ENCODE assay signal across 8 cellular contexts in genomic region chr4:82798168-82799005, GRCh38. TPM values are rescaled to one million over a fixed set of nuclear protein-coding genes. Genes with fewer than 3 reads are reported as not detected.
DNase-seq lines count a peak whose midpoint lies in the region; ATAC-seq and TF ChIP-seq lines count a peak whose summit lies in the region.

SCD5 (minus strand) TSS chr4:82798796; CDS start chr4:82798537, 259 bp downstream.

- H3K4me1 ChIP-seq in thyroid gland = peaks cover under 1 to 17% of the 10 kb centered on the region in 2 donors

- no peaks in the 10 kb centered on the region for H3K27me3 ChIP-seq in thyroid gland

- no peaks in the 10 kb centered on the region for H3K36me3 Mint-ChIP-seq in activated naive CD4-positive, alpha-beta T cell treated with anti-CD3 and anti-CD28 coated beads, Interleukin-2, amount 50 U/mL, for 72 hours

- intact Hi-C loops in thyroid gland (cut with DNase I) = no loop called here

- peak in 1 of 2 donors; percentile 65 for TF ChIP-seq POLR2A in thyroid gland (IDR thresholded peaks at IDR 0.05)

- DNase-seq in Caki2 (ENCODE audit: low read depth) (peak; percentile 47), HS-27A (ENCODE audit: low read depth) (peak; percentile 61), RPMI7951 (ENCODE audit: low read depth) (peak; percentile 82), glomerular visceral epithelial cell (ENCODE audit: extremely low spot score) (peak; percentile 89), occipital lobe (lab: John Stamatoyannopoulos, UW) (peak; percentile 87), thyroid gland (peak; percentile 72 to 73)
- DNase-seq in activated naive CD4-positive, alpha-beta T cell treated with anti-CD3 and anti-CD28 coated beads, Interleukin-2, amount 50 U/mL, for 72 hours (ENCODE audit: low spot score in 2 of 2) = peak in 1 of 2 donors; percentile 57

- peak; percentile 78 for ATAC-seq in GM21367 (IDR thresholded peaks at IDR 0.05; ENCODE audit: unreplicated experiment)
- ATAC-seq in activated naive CD4-positive, alpha-beta T cell treated with anti-CD3 and anti-CD28 coated beads, Interleukin-2, amount 50 U/mL, for 72 hours = peak; percentile 85 to 96

- no peak within 1 kb of the TSS for H3K27ac Mint-ChIP-seq in activated naive CD4-positive, alpha-beta T cell treated with anti-CD3 and anti-CD28 coated beads, Interleukin-2, amount 50 U/mL, for 72 hours

- WGBS in thyroid gland, 2 donors = 1% methylated on average over 38 of the region's 94 CpGs; no CpG with 5 or more reads in 1 of the 2 donors

- H3K4me3 ChIP-seq in thyroid gland (replicated peaks in 1 of 3) = peak within 1 kb of the TSS; percentile 41 to 82 (median 68)

- peak within 1 kb of the TSS; percentile 43 to 79 (median 68) for H3K27ac ChIP-seq in thyroid gland

- H3K9me3 ChIP-seq in thyroid gland = no peaks in the 10 kb centered on the region

- peak in 1 of 6 experiments; percentile 6 for TF ChIP-seq CTCF in thyroid gland (IDR thresholded peaks at IDR 0.05)

- no peaks in the 10 kb centered on the region for H3K36me3 ChIP-seq in thyroid gland

- in situ Hi-C loops in Caki2 (cut with HindIII; ENCODE audit: low pct_unique_long_range_greater_than_20kb, low sequenced_read_pairs) = no loop called here

- no peaks in the 10 kb centered on the region for H3K9me3 Mint-ChIP-seq in activated naive CD4-positive, alpha-beta T cell treated with anti-CD3 and anti-CD28 coated beads, Interleukin-2, amount 50 U/mL, for 72 hours

RNA-seq across cellular contexts. Expression of gene SCD5, which starts in this region (rescaled TPM):
- total RNA-seq in Caki2 (2014; rRNA removed; shearing (Covaris generic); ENCODE audit: low replicate concordance) = 4.4 and 7.2 TPM in 2 replicates
- 10.1 and 13.2 TPM in 2 replicates for total RNA-seq in RPMI7951 (2014; rRNA removed; shearing (Covaris generic))
- total RNA-seq in activated naive CD4-positive, alpha-beta T cell treated with anti-CD3 and anti-CD28 coated beads, Interleukin-2, amount 50 U/mL, for 72 hours = 1 to 10 TPM in 1 of 2 donors, under 1 TPM in 1; 0.52 to 1.9 TPM
- total RNA-seq in occipital lobe = 287 TPM
- 10 to 100 TPM; 47.0 to 96.4 (median 54.8) TPM for total RNA-seq in thyroid gland
